In genomic region chr6:137866200-137866913, GRCh38 we compare ENCODE assay signal across 1 cellular context.
TF ChIP-seq lines count a peak whose summit lies in the region.

No MANE protein-coding gene starts in this region.

TF ChIP-seq in HepG2, 621 proteins besides CTCF, POLR2A, EP300 and RAD21 (continued from another document and continues in another):
- TF ChIP-seq ZNF646 (CRISPR knock-in tag; IDR thresholded peaks at IDR 0.05) (no peak), PRDM15 (CRISPR knock-in tag; IDR thresholded peaks at IDR 0.05) (no peak), ZNF17 (CRISPR knock-in tag; IDR thresholded peaks at IDR 0.05) (no peak; the same call in 1 of the 2 replicates), ZNF543 (CRISPR knock-in tag; IDR thresholded peaks at IDR 0.05) (no peak), GMEB2 (CRISPR knock-in tag; IDR thresholded peaks at IDR 0.05; ENCODE audit: low read depth) (no peak), RXRA (CRISPR knock-in tag; IDR thresholded peaks at IDR 0.05) (no peak; the same call in 1 of the 2 replicates), KDM5A (IDR thresholded peaks at IDR 0.05; ENCODE audit: borderline replicate concordance, low read length) (peak; percentile 31; the same call in 1 of the 2 replicates), ZMYM4 (CRISPR knock-in tag; IDR thresholded peaks at IDR 0.05) (no peak), ZFYVE20 (CRISPR knock-in tag; IDR thresholded peaks at IDR 0.05; ENCODE audit: borderline replicate concordance, low read depth) (no peak), ZNF720 (CRISPR knock-in tag; IDR thresholded peaks at IDR 0.05) (no peak), PHF5A (CRISPR knock-in tag; IDR thresholded peaks at IDR 0.05; ENCODE audit: low read depth, unreplicated experiment) (no peak), YEATS2 (CRISPR knock-in tag; IDR thresholded peaks at IDR 0.05; ENCODE audit: borderline replicate concordance) (no peak; the same call in 1 of the 2 replicates), ZSCAN22 (CRISPR knock-in tag; IDR thresholded peaks at IDR 0.05) (peak; percentile 1; the same call in 1 of the 2 replicates)
- TF ChIP-seq, protein P1, sequence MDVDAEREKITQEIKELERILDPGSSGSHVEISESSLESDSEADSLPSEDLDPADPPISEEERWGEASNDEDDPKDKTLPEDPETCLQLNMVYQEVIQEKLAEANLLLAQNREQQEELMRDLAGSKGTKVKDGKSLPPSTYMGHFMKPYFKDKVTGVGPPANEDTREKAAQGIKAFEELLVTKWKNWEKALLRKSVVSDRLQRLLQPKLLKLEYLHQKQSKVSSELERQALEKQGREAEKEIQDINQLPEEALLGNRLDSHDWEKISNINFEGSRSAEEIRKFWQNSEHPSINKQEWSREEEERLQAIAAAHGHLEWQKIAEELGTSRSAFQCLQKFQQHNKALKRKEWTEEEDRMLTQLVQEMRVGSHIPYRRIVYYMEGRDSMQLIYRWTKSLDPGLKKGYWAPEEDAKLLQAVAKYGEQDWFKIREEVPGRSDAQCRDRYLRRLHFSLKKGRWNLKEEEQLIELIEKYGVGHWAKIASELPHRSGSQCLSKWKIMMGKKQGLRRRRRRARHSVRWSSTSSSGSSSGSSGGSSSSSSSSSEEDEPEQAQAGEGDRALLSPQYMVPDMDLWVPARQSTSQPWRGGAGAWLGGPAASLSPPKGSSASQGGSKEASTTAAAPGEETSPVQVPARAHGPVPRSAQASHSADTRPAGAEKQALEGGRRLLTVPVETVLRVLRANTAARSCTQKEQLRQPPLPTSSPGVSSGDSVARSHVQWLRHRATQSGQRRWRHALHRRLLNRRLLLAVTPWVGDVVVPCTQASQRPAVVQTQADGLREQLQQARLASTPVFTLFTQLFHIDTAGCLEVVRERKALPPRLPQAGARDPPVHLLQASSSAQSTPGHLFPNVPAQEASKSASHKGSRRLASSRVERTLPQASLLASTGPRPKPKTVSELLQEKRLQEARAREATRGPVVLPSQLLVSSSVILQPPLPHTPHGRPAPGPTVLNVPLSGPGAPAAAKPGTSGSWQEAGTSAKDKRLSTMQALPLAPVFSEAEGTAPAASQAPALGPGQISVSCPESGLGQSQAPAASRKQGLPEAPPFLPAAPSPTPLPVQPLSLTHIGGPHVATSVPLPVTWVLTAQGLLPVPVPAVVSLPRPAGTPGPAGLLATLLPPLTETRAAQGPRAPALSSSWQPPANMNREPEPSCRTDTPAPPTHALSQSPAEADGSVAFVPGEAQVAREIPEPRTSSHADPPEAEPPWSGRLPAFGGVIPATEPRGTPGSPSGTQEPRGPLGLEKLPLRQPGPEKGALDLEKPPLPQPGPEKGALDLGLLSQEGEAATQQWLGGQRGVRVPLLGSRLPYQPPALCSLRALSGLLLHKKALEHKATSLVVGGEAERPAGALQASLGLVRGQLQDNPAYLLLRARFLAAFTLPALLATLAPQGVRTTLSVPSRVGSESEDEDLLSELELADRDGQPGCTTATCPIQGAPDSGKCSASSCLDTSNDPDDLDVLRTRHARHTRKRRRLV (CRISPR knock-in tag; IDR thresholded peaks at IDR 0.05): no peak
- TF ChIP-seq, protein P2, sequence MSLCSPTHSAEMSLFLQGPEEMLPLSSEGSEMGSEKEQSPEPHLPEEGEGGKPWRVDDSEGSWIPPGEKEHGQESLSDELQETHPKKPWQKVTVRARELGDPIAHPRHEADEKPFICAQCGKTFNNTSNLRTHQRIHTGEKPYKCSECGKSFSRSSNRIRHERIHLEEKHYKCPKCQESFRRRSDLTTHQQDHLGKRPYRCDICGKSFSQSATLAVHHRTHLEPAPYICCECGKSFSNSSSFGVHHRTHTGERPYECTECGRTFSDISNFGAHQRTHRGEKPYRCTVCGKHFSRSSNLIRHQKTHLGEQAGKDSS (CRISPR knock-in tag; IDR thresholded peaks at IDR 0.05; ENCODE audit: borderline replicate concordance, low read depth): no peak
- TF ChIP-seq, protein P3, sequence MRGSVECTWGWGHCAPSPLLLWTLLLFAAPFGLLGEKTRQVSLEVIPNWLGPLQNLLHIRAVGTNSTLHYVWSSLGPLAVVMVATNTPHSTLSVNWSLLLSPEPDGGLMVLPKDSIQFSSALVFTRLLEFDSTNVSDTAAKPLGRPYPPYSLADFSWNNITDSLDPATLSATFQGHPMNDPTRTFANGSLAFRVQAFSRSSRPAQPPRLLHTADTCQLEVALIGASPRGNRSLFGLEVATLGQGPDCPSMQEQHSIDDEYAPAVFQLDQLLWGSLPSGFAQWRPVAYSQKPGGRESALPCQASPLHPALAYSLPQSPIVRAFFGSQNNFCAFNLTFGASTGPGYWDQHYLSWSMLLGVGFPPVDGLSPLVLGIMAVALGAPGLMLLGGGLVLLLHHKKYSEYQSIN (CRISPR knock-in tag; IDR thresholded peaks at IDR 0.05; ENCODE audit: borderline replicate concordance): no peak
- TF ChIP-seq, protein P4, sequence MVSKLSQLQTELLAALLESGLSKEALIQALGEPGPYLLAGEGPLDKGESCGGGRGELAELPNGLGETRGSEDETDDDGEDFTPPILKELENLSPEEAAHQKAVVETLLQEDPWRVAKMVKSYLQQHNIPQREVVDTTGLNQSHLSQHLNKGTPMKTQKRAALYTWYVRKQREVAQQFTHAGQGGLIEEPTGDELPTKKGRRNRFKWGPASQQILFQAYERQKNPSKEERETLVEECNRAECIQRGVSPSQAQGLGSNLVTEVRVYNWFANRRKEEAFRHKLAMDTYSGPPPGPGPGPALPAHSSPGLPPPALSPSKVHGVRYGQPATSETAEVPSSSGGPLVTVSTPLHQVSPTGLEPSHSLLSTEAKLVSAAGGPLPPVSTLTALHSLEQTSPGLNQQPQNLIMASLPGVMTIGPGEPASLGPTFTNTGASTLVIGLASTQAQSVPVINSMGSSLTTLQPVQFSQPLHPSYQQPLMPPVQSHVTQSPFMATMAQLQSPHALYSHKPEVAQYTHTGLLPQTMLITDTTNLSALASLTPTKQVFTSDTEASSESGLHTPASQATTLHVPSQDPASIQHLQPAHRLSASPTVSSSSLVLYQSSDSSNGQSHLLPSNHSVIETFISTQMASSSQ (IDR thresholded peaks at IDR 0.05; ENCODE audit: low read depth): no peak; the same call in 1 of the 2 replicates
- TF ChIP-seq, protein P4 (CRISPR knock-in tag; IDR thresholded peaks at IDR 0.05; ENCODE audit: borderline replicate concordance): no peak
- TF ChIP-seq, protein P5, sequence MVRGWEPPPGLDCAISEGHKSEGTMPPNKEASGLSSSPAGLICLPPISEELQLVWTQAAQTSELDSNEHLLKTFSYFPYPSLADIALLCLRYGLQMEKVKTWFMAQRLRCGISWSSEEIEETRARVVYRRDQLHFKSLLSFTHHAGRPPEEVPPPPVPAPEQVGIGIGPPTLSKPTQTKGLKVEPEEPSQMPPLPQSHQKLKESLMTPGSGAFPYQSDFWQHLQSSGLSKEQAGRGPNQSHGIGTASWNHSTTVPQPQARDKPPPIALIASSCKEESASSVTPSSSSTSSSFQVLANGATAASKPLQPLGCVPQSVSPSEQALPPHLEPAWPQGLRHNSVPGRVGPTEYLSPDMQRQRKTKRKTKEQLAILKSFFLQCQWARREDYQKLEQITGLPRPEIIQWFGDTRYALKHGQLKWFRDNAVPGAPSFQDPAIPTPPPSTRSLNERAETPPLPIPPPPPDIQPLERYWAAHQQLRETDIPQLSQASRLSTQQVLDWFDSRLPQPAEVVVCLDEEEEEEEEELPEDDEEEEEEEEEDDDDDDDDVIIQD (CRISPR knock-in tag; IDR thresholded peaks at IDR 0.05; ENCODE audit: low read depth): no peak
- TF ChIP-seq, protein P6, sequence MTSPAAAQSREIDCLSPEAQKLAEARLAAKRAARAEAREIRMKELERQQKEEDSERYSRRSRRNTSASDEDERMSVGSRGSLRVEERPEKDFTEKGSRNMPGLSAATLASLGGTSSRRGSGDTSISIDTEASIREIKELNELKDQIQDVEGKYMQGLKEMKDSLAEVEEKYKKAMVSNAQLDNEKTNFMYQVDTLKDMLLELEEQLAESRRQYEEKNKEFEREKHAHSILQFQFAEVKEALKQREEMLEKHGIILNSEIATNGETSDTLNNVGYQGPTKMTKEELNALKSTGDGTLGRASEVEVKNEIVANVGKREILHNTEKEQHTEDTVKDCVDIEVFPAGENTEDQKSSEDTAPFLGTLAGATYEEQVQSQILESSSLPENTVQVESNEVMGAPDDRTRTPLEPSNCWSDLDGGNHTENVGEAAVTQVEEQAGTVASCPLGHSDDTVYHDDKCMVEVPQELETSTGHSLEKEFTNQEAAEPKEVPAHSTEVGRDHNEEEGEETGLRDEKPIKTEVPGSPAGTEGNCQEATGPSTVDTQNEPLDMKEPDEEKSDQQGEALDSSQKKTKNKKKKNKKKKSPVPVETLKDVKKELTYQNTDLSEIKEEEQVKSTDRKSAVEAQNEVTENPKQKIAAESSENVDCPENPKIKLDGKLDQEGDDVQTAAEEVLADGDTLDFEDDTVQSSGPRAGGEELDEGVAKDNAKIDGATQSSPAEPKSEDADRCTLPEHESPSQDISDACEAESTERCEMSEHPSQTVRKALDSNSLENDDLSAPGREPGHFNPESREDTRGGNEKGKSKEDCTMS (CRISPR knock-in tag; conservative IDR thresholded peaks at IDR 0.05): no peak
